9 cellular contexts compared by ENCODE assay signal in genomic region chrX:106894392-106894909, GRCh38. TPM values are rescaled to one million over a fixed set of nuclear protein-coding genes. Genes with fewer than 3 reads are reported as not detected.
DNase-seq lines count a peak whose midpoint lies in the region; ATAC-seq and TF ChIP-seq lines count a peak whose summit lies in the region.
"Had no signal": no experiment of that assay in that cellular context is flagged by ENCODE, and none has a peak within 500 bp of the region (broad histone marks: within the 10 kb centered on the region; RNA-seq: fewer than 3 reads in every experiment).

No MANE protein-coding gene starts in this region.

- H3K4me3 Mint-ChIP-seq in CD4-positive, alpha-beta memory T cell: no peak overlapping the region

- no peaks in the 10 kb centered on the region for H3K79me2 ChIP-seq in OCI-LY1 (ENCODE audit: insufficient read depth, low read length)
- H3K79me2 ChIP-seq in osteoblast (ENCODE audit: insufficient read depth, low read length): no peaks in the 10 kb centered on the region

- no peak overlapping the region for H3K27ac Mint-ChIP-seq in CD4-positive, alpha-beta memory T cell

- no peaks in the 10 kb centered on the region for H3K27me3 Mint-ChIP-seq in CD4-positive, alpha-beta memory T cell

- peak; percentile 50 for ATAC-seq in GM19328 (IDR thresholded peaks at IDR 0.05; ENCODE audit: unreplicated experiment)
- peak; percentile 78 for ATAC-seq in aorta (ENCODE audit: low FRiP score)

- DNase-seq in CD4-positive, alpha-beta memory T cell: peak; percentile 36 to 49 (median 47)
- peak; percentile 47 for DNase-seq in HS-27A (ENCODE audit: low read depth)
- DNase-seq in activated T-helper 1 cell treated with Interleukin-2 at 50 U/mL for 16 hours (ENCODE audit: low read depth): peak; percentile 17
- peak; percentile 62 to 85 for DNase-seq in foreskin fibroblast
- DNase-seq in osteoblast (ENCODE audit: insufficient read length, low spot score, missing footprints): peak; percentile 72
- peak in 1 of 2 donors; percentile 58 for DNase-seq in aorta

- no peaks in the 10 kb centered on the region for H3K36me3 ChIP-seq in CD4-positive, alpha-beta memory T cell (ENCODE audit: insufficient read depth, low read length)
- H3K36me3 ChIP-seq in OCI-LY1 (ENCODE audit: insufficient read depth, low read length) (no peaks in the 10 kb centered on the region), osteoblast (ENCODE audit: insufficient read depth, low read length) (no peaks in the 10 kb centered on the region), aorta (ENCODE audit: control insufficient read depth in 1 of 2, insufficient read depth in 2 of 2, low read length in 1 of 2) (no peaks in the 10 kb centered on the region)

- H3K4me2 ChIP-seq in OCI-LY1 (ENCODE audit: low read length) (no peak overlapping the region), osteoblast (ENCODE audit: insufficient read depth, low read length) (peak overlapping the region; percentile 38)

- no peak overlapping the region for H3K4me3 ChIP-seq in CD4-positive, alpha-beta memory T cell (ENCODE audit: low read length in 2 of 2)
- no peak overlapping the region for H3K4me3 ChIP-seq in OCI-LY1 (ENCODE audit: low read depth, low read length, poor library complexity, severe bottlenecking)
- H3K4me3 ChIP-seq in foreskin fibroblast (ENCODE audit: low read depth in 1 of 2, low read length in 2 of 2): no peak overlapping the region
- H3K4me3 ChIP-seq in osteoblast (ENCODE audit: insufficient read depth, low read length): no peak overlapping the region
- H3K4me3 ChIP-seq in aorta (ENCODE audit: low read length in 2 of 2): no peak overlapping the region
- H3K4me3 ChIP-seq: SK-N-MC had no signal

- CTCF ChIA-PET in CD4-positive, alpha-beta memory T cell (lab: Charles Lee; ENCODE audit: partially characterized antibody): interaction anchor here (0.8 to 2.4 kb wide), 10 partner anchors 8 to 999 kb away, joined by 3 to 8 read pairs (median 6); no protein-coding TSS in a partner anchor

- TF ChIP-seq CTCF in OCI-LY1 (IDR thresholded peaks at IDR 0.05; ENCODE audit: low read length): peak; percentile 58
- TF ChIP-seq CTCF in foreskin fibroblast (IDR thresholded peaks at IDR 0.05; ENCODE audit: low read depth, low read length): peak; percentile 80
- TF ChIP-seq CTCF in osteoblast (IDR thresholded peaks at IDR 0.05; ENCODE audit: extremely low read depth, low read depth, low read length): peak; percentile 94

- intact Hi-C loops in CD4-positive, alpha-beta memory T cell (cut with micrococcal nuclease): loop anchor here (1.0 to 10.0 kb wide), 4 partner anchors 59 to 1000 kb away; partner anchors contain the start of gene RBM41
- intact Hi-C loops in aorta (cut with DNase I): loop anchor here (5.0 to 10.0 kb wide), 2 partner anchors 58 to 1170 kb away; no protein-coding TSS in a partner anchor

- no peaks in the 10 kb centered on the region for H3K4me1 ChIP-seq in CD4-positive, alpha-beta memory T cell (ENCODE audit: insufficient read depth, low read length)
- no peaks in the 10 kb centered on the region for H3K4me1 ChIP-seq in OCI-LY1 (ENCODE audit: insufficient read depth, low read length, severe bottlenecking)
- H3K4me1 ChIP-seq in osteoblast (ENCODE audit: insufficient read depth, low read length): peaks cover 33% of the 10 kb centered on the region
- no peaks in the 10 kb centered on the region for H3K4me1 ChIP-seq in aorta (ENCODE audit: control insufficient read depth in 1 of 2, insufficient read depth in 2 of 2, low read length in 2 of 2)

- POLR2A ChIA-PET in CD4-positive, alpha-beta memory T cell (lab: Charles Lee; ENCODE audit: partially characterized antibody): no interaction called here

- H3K9ac ChIP-seq in OCI-LY1 (ENCODE audit: low read length): no peak overlapping the region

- no peaks in the 10 kb centered on the region for H3K36me3 Mint-ChIP-seq in CD4-positive, alpha-beta memory T cell

- H2AFZ ChIP-seq in OCI-LY1 (ENCODE audit: low read length): no peak overlapping the region
- peak overlapping the region; percentile 63 for H2AFZ ChIP-seq in osteoblast (ENCODE audit: low read length)

- H3K9me2 ChIP-seq in OCI-LY1 (ENCODE audit: low read depth, low read length): no peaks in the 10 kb centered on the region

- H3K27ac ChIP-seq in CD4-positive, alpha-beta memory T cell (ENCODE audit: low read depth, low read length): no peak overlapping the region
- H3K27ac ChIP-seq in OCI-LY1 (ENCODE audit: low read depth, low read length, poor library complexity, severe bottlenecking) (no peak overlapping the region), osteoblast (ENCODE audit: low read depth, low read length) (peak overlapping the region; percentile 56), aorta (ENCODE audit: low read depth in 1 of 2, low read length in 2 of 2) (no peak overlapping the region)
- H3K27ac ChIP-seq: SK-N-MC had no signal

- 12 to 17% methylated on average over 6 of the region's 6 CpGs for WGBS in aorta, 2 donors

- no peaks in the 10 kb centered on the region for H3K9me3 ChIP-seq in CD4-positive, alpha-beta memory T cell (ENCODE audit: control insufficient read depth in 1 of 2, low read length in 2 of 2)
- no peaks in the 10 kb centered on the region for H3K9me3 ChIP-seq in OCI-LY1 (ENCODE audit: low read length)
- H3K9me3 ChIP-seq in osteoblast (ENCODE audit: low read depth, low read length): no peaks in the 10 kb centered on the region
- H3K9me3 ChIP-seq in aorta (ENCODE audit: control insufficient read depth, low read length): no peaks in the 10 kb centered on the region

- H3K4me1 Mint-ChIP-seq in CD4-positive, alpha-beta memory T cell: peaks cover 0 to 4% (median under 1%) of the 10 kb centered on the region in 4 donors

- no peaks in the 10 kb centered on the region for H3F3A ChIP-seq in OCI-LY1 (ENCODE audit: insufficient read depth, low read length)

- no peaks in the 10 kb centered on the region for H4K20me1 ChIP-seq in OCI-LY1 (ENCODE audit: insufficient read depth, low read length)
- no peaks in the 10 kb centered on the region for H4K20me1 ChIP-seq in osteoblast (ENCODE audit: insufficient read depth, low read length)

- H3K9me3 Mint-ChIP-seq in CD4-positive, alpha-beta memory T cell: no peaks in the 10 kb centered on the region

- H3K27me3 ChIP-seq in CD4-positive, alpha-beta memory T cell (ENCODE audit: insufficient read depth, low read length): no peaks in the 10 kb centered on the region
- H3K27me3 ChIP-seq in OCI-LY1 (ENCODE audit: insufficient read depth, low read length) (no peaks in the 10 kb centered on the region), osteoblast (ENCODE audit: insufficient read depth, low read length) (peaks cover 11% of the 10 kb centered on the region), aorta (ENCODE audit: control insufficient read depth in 1 of 2, insufficient read depth in 2 of 2, low read length in 1 of 2) (no peaks in the 10 kb centered on the region)

RNA-seq across cellular contexts. Expression of gene RIPPLY1, which starts 8.7 kb away (rescaled TPM):
- not detected for total RNA-seq in CD4-positive, alpha-beta memory T cell
- not detected for polyA plus RNA-seq in CD4-positive, alpha-beta memory T cell
- not detected in 2 replicates for total RNA-seq in osteoblast
- total RNA-seq in aorta: not detected
- polyA plus RNA-seq in aorta: not detected

RNA-seq across cellular contexts. Expression of gene CLDN2, which starts 25.8 kb away (rescaled TPM):
- not detected for total RNA-seq in CD4-positive, alpha-beta memory T cell
- polyA plus RNA-seq in CD4-positive, alpha-beta memory T cell: under 1 TPM in 1 of 2 donors, not detected in 1; 0.11 TPM
- not detected in 2 replicates for total RNA-seq in osteoblast
- not detected for total RNA-seq in aorta
- not detected for polyA plus RNA-seq in aorta
